8 cellular contexts compared by ENCODE assay signal in genomic region chr14:34556497-34556826, GRCh38. TPM values are rescaled to one million over a fixed set of nuclear protein-coding genes. Genes with fewer than 3 reads are reported as not detected.
DNase-seq lines count a peak whose midpoint lies in the region; ATAC-seq and TF ChIP-seq lines count a peak whose summit lies in the region.
"Not testable (repeated sequence)": the region's sequence is repeated elsewhere in the genome, so short reads cannot be mapped to it uniquely, and the experiment has no call there.

No MANE protein-coding gene starts in this region.

- not testable (repeated sequence) for TF ChIP-seq CTCF in CD4-positive, alpha-beta T cell (IDR thresholded peaks at IDR 0.05); Panc1 (IDR thresholded peaks at IDR 0.05)

- not testable (repeated sequence) for H3K4me1 ChIP-seq in Panc1 (ENCODE audit: control insufficient read depth, insufficient read depth, low read length)

- not testable (repeated sequence) for H3K4me3 Mint-ChIP-seq in CD4-positive, alpha-beta T cell; effector memory CD8-positive, alpha-beta T cell; naive thymus-derived CD8-positive, alpha-beta T cell

- not testable (repeated sequence) for H3K27me3 Mint-ChIP-seq in CD4-positive, alpha-beta T cell; effector memory CD8-positive, alpha-beta T cell; naive thymus-derived CD8-positive, alpha-beta T cell

- not testable (repeated sequence) for BruUV-seq in Panc1 (replicated peaks; lab: Mats Ljungman, UMichigan)

- intact Hi-C loops in CD4-positive, alpha-beta T cell (cut with DNase I, micrococcal nuclease); Panc1 (cut with micrococcal nuclease; ENCODE audit: unreplicated experiment): not testable (repeated sequence)

- not testable (repeated sequence) for H3K36me3 Mint-ChIP-seq in CD4-positive, alpha-beta T cell (ENCODE audit: low read depth)
- peaks cover 31% of the 10 kb centered on the region for H3K36me3 Mint-ChIP-seq in effector memory CD8-positive, alpha-beta T cell (ENCODE audit: insufficient read depth)
- H3K36me3 Mint-ChIP-seq in naive thymus-derived CD8-positive, alpha-beta T cell: peaks cover 0 to 13% (median 0%) of the 10 kb centered on the region in 3 donors

- not testable (repeated sequence) for DNase-seq in CD4-positive, alpha-beta T cell; Panc1 (ENCODE audit: low read depth, low spot score); effector memory CD8-positive, alpha-beta T cell; naive thymus-derived CD8-positive, alpha-beta T cell

- ATAC-seq in CD4-positive, alpha-beta T cell (ENCODE audit: poor library complexity): peak; percentile 67
- ATAC-seq in GM19025 (IDR thresholded peaks at IDR 0.05; ENCODE audit: low read depth, unreplicated experiment) (peak; percentile 39), GM21515 (IDR thresholded peaks at IDR 0.05; ENCODE audit: unreplicated experiment) (peak; percentile 47), HG02840 (IDR thresholded peaks at IDR 0.05; ENCODE audit: low FRiP score, unreplicated experiment) (peak; percentile 54), HG03159 (IDR thresholded peaks at IDR 0.05; ENCODE audit: unreplicated experiment) (peak; percentile 50), Panc1 (peak; percentile 73)
- peak; percentile 64 for ATAC-seq in effector memory CD8-positive, alpha-beta T cell (replicated peaks)
- ATAC-seq in naive thymus-derived CD8-positive, alpha-beta T cell: peak; percentile 61 to 66

- CTCF ChIA-PET in CD4-positive, alpha-beta T cell (lab: Charles Lee); Panc1 (lab: Charles Lee): not testable (repeated sequence)

- not testable (repeated sequence) for H3K9me3 Mint-ChIP-seq in CD4-positive, alpha-beta T cell; effector memory CD8-positive, alpha-beta T cell
- H3K9me3 Mint-ChIP-seq in naive thymus-derived CD8-positive, alpha-beta T cell: peaks cover 0 to 30% (median 10%) of the 10 kb centered on the region in 9 donors

- H3K4me3 ChIP-seq in Panc1 (ENCODE audit: low read depth in 2 of 2, low read length in 2 of 2): not testable (repeated sequence)

- POLR2A ChIA-PET in CD4-positive, alpha-beta T cell (lab: Charles Lee); Panc1 (lab: Charles Lee); naive thymus-derived CD8-positive, alpha-beta T cell (lab: Charles Lee): not testable (repeated sequence)

- not testable (repeated sequence) for H3K36me3 ChIP-seq in Panc1 (ENCODE audit: control insufficient read depth, insufficient read depth, low read length)

- H3K9me3 ChIP-seq in CD4-positive, alpha-beta T cell (ENCODE audit: control insufficient read depth, low read length); Panc1 (ENCODE audit: control insufficient read depth, insufficient read depth, low read depth, low read length): not testable (repeated sequence)

- H3K27ac Mint-ChIP-seq in CD4-positive, alpha-beta T cell; effector memory CD8-positive, alpha-beta T cell; naive thymus-derived CD8-positive, alpha-beta T cell: not testable (repeated sequence)

- in situ Hi-C loops in Panc1 (cut with HindIII; ENCODE audit: low pct_unique_long_range_greater_than_20kb, low sequenced_read_pairs): not testable (repeated sequence)

- H3K27me3 ChIP-seq in CD4-positive, alpha-beta T cell (ENCODE audit: control insufficient read depth, insufficient read depth, low read length); Panc1 (ENCODE audit: control insufficient read depth, insufficient read depth, low read length): not testable (repeated sequence)

- peaks cover 15% of the 10 kb centered on the region for H3K4me1 Mint-ChIP-seq in CD4-positive, alpha-beta T cell (ENCODE audit: low read depth)
- H3K4me1 Mint-ChIP-seq in effector memory CD8-positive, alpha-beta T cell (ENCODE audit: low read depth in 2 of 2): peaks cover 5 to 11% of the 10 kb centered on the region in 2 donors
- H3K4me1 Mint-ChIP-seq in naive thymus-derived CD8-positive, alpha-beta T cell: peaks cover 6 to 16% (median 12%) of the 10 kb centered on the region in 4 donors

- not testable (repeated sequence) for H3K27ac ChIP-seq in CD4-positive, alpha-beta T cell (ENCODE audit: low read depth, low read length); Panc1 (ENCODE audit: low read length)

RNA-seq across cellular contexts. Expression of gene EAPP, which starts 17.0 kb away (rescaled TPM):
- 10 to 100 TPM; 94.5 to 98.3 TPM for total RNA-seq in CD4-positive, alpha-beta T cell
- total RNA-seq in Panc1 (2021; ENCODE audit: unreplicated experiment): 16.6 TPM
- 14.8 TPM for polyA plus RNA-seq in Panc1 (2012; ENCODE audit: insufficient read length)
- 10 to 100 TPM; 74.9 to 77.5 TPM for total RNA-seq in naive thymus-derived CD8-positive, alpha-beta T cell
- 100 to 1,000 TPM; 101 to 115 (median 107) TPM for polyA plus RNA-seq in naive thymus-derived CD8-positive, alpha-beta T cell
